Comparison of ENCODE assay signal across 28 cellular contexts in genomic region chr13:73225983-73226382, GRCh38.
"Had no signal": no experiment of that assay in that cellular context is flagged by ENCODE, and none has a peak within 500 bp of the region (broad histone marks: within the 10 kb centered on the region; RNA-seq: fewer than 3 reads in every experiment).

No MANE protein-coding gene starts in this region.

- DNase-seq: activated CD4-positive, alpha-beta memory T cell treated with anti-CD3 and anti-CD28 coated beads for 36 hours; activated CD4-positive, alpha-beta T cell treated with anti-CD3 and anti-CD28 coated beads for 36 hours; activated CD4-positive, alpha-beta T cell treated with anti-CD3 and anti-CD28 coated beads, Interleukin-2, amount 10 ng/mL, durations not matched to agents 24 days and 14 days; activated CD4-positive, CD25-positive, alpha-beta regulatory T cell; activated CD4-positive, CD25-positive, alpha-beta regulatory T cell treated with anti-CD3 and anti-CD28 coated beads, Interleukin-2, amount 50 U/mL, for 72 hours; activated CD8-positive, alpha-beta memory T cell treated with anti-CD3 and anti-CD28 coated beads, Interleukin-2, amount 10 ng/mL, durations not matched to agents 7 days and 5 days; activated CD8-positive, alpha-beta memory T cell treated with anti-CD3 and anti-CD28 coated beads, Interleukin-2, amount 50 U/mL, for 4 hours; activated CD8-positive, alpha-beta T cell treated with anti-CD3 and anti-CD28 coated beads, Interleukin-2, amount 10 ng/mL, durations not matched to agents 7 days and 5 days; activated effector memory CD4-positive, alpha-beta T cell treated with anti-CD3 and anti-CD28 coated beads, Interleukin-2, amount 50 U/mL, for 16 hours; activated naive CD4-positive, alpha-beta T cell treated with anti-CD3 and anti-CD28 coated beads for 36 hours; activated naive CD8-positive, alpha-beta T cell treated with anti-CD3 and anti-CD28 coated beads for 36 hours; activated naive CD8-positive, alpha-beta T cell treated with anti-CD3 and anti-CD28 coated beads, Interleukin-2, amount 50 U/mL, for 24 hours; activated T-cell treated with anti-CD3 and anti-CD28 coated beads, Interleukin-2, amount 50 U/mL, for 1 hour; activated T-cell treated with anti-CD3 and anti-CD28 coated beads, Interleukin-2, amount 50 U/mL, for 48 hours; adrenal gland; amygdala; aorta; body of pancreas; caudate nucleus; cortex of kidney; dermis blood vessel endothelial cell; effector CD4-positive, alpha-beta T cell; foreskin keratinocyte; gastrocnemius medialis; glutamatergic neuron; heart left ventricle; T-helper 2 cell had no signal

- ATAC-seq: activated CD4-positive, alpha-beta T cell treated with anti-CD3 and anti-CD28 coated beads for 36 hours; activated CD8-positive, alpha-beta memory T cell treated with anti-CD3 and anti-CD28 coated beads, Interleukin-2, amount 10 ng/mL, durations not matched to agents 7 days and 5 days; activated CD8-positive, alpha-beta T cell treated with anti-CD3 and anti-CD28 coated beads, Interleukin-2, amount 10 ng/mL, durations not matched to agents 7 days and 5 days; activated naive CD8-positive, alpha-beta T cell treated with anti-CD3 and anti-CD28 coated beads, Interleukin-2, amount 50 U/mL, for 24 hours; body of pancreas; esophagus mucosa; foreskin keratinocyte; gastrocnemius medialis; heart left ventricle had no signal

- H3K36me3 ChIP-seq: adrenal gland, gastrocnemius medialis, heart left ventricle had no signal

- H3K9me3 ChIP-seq: adrenal gland, body of pancreas, gastrocnemius medialis, heart left ventricle had no signal

- H3K4me1 ChIP-seq: adrenal gland, body of pancreas, gastrocnemius medialis had no signal

- H3K27me3 ChIP-seq: adrenal gland, body of pancreas, foreskin keratinocyte, gastrocnemius medialis, heart left ventricle had no signal

- H3K27ac ChIP-seq: adrenal gland, body of pancreas, foreskin keratinocyte, gastrocnemius medialis, heart left ventricle had no signal

- H3K4me3 ChIP-seq: adrenal gland, body of pancreas, gastrocnemius medialis, heart left ventricle had no signal
